7 cellular contexts compared by ENCODE assay signal in the genomic region with DNA sequence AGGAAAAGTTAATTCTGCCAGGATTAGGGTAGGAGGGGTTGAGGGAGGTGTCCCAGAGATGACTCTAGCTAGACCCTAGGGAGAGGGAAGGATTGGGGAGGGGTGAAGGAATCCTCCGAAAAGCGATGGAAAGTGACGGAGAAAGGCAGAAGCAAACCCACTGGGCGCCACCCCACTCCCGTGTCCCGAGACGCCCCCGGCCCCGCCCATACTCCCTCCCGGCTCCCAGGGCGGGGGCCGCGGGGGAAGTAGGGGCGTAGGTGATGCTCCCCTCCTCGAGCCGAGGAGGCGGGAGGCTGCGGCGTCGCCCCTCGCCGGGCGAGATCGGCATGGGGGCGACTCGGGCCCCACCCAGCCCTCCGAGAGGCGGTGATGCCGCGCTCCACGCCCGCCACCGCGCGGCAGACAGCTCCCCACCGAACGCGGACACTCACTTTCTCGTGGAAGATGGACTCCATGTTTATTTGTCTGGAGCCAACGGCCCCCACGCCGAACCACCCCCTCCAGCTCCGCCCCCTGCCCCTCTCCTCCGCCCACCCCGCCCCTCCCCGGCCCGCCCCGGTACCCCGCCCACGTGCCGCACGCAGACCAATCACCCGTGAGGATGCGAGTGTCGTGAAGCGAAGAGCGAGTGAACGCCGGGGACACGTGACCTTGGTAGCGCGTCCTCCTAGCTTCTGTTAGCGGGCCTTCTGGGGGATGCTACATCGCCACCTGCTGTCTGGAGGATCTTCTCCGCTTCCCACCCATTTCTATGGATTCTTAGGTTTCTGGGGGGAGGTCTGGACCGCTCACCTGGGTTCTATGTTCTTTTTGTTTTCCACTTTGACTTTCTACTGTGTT.
DNase-seq lines count a peak whose midpoint lies in the region; ATAC-seq and TF ChIP-seq lines count a peak whose summit lies in the region.

A gene (minus strand): TSS at position 488 of the 843 bp plus-strand sequence. CDS start 30 bp downstream, at position 458.

- ATAC-seq in GM18505 (IDR thresholded peaks at IDR 0.05; ENCODE audit: unreplicated experiment) (peak; percentile 85), HG02973 (IDR thresholded peaks at IDR 0.05; ENCODE audit: unreplicated experiment) (peak; percentile 90)

- peak; percentile 89 for TF ChIP-seq CTCF in astrocyte of the cerebellum (IDR thresholded peaks at IDR 0.05; ENCODE audit: low read depth, low read length, missing control alignments)

- TF ChIP-seq POLR2A in GM18505 (IDR thresholded peaks at IDR 0.05; ENCODE audit: borderline replicate concordance, extremely low read depth, insufficient read depth, insufficient read length), result peak; percentile 80

- peak within 1 kb of the TSS; percentile 95 for H3K4me3 ChIP-seq in astrocyte of the cerebellum (ENCODE audit: low read depth, low read length)

- in situ Hi-C loops in astrocyte of the cerebellum (cut with HindIII; ENCODE audit: low sequenced_read_pairs), result no loop called here

- DNase-seq in NCI-H2029 (lab: John Stamatoyannopoulos, UW) (peak; percentile 89), T-helper 22 cell (ENCODE audit: low read depth) (peak; percentile 95), astrocyte of the cerebellum (ENCODE audit: low read depth) (peak; percentile 98), hippocampal formation (lab: John Stamatoyannopoulos, UW) (peak; percentile 95 to 96), retina (peak; percentile 92)

Comparison
In these comparisons a context has a peak if more than half of its experiments do, and no peak if none do; other contexts are left out.
1. Peak in every context shown above with its lines: DNase-seq, ATAC-seq and H3K4me3 ChIP-seq.